19 cellular contexts compared by ENCODE assay signal in genomic region chr11:66649903-66650302, GRCh38. TPM values are rescaled to one million over a fixed set of nuclear protein-coding genes. Genes with fewer than 3 reads are reported as not detected.
A peak's percentile ranks its signal among the peaks of the same experiment; 100 is the strongest.
DNase-seq lines count a peak whose midpoint lies in the region; ATAC-seq, FAIRE-seq and TF ChIP-seq lines count a peak whose summit lies in the region.
"Had no signal": no experiment of that assay in that cellular context is flagged by ENCODE, and none has a peak within 500 bp of the region (broad histone marks: within the 10 kb centered on the region; RNA-seq: fewer than 3 reads in every experiment).

No MANE protein-coding gene starts in this region.

- DNase-seq in cardiac muscle cell (ENCODE audit: low read depth in 1 of 2, low spot score in 1 of 2), result no peak
- DNase-seq in left ventricle myocardium superior, result no peak
- no peak for DNase-seq in HTR-8/SVneo (ENCODE audit: insufficient read length, low spot score)
- no peak for DNase-seq in endothelial cell (ENCODE audit: low spot score)
- no peak for DNase-seq in immature natural killer cell
- DNase-seq: ACHN, C1 segment of cervical spinal cord, DMS 273 treated with DMSO at 0.1 percent for 48 hours, DND-41, GM23248, NCI-H1092 treated with DMSO at 0.1 percent for 48 hours, NCI-H146, NCI-H2029 treated with DMSO at 0.1 percent for 48 hours, NCI-H2171, NCI-H526, PC-3 had no signal

- H3K36me3 Mint-ChIP-seq in endothelial cell (ENCODE audit: low read depth, unreplicated experiment) (peaks cover 37% of the 10 kb centered on the region), immature natural killer cell (peaks cover 9 to 31% (median 30%) of the 10 kb centered on the region in 3 donors)

- peaks cover 2% of the 10 kb centered on the region for H3K4me1 ChIP-seq in cardiac muscle cell (ENCODE audit: low read depth)

- intact Hi-C loops in left ventricle myocardium superior (cut with micrococcal nuclease), result no loop called here

- TF ChIP-seq CTCF in cardiac muscle cell (IDR thresholded peaks at IDR 0.05; ENCODE audit: low read depth, low read length), result no peak
- TF ChIP-seq CTCF in endothelial cell (IDR thresholded peaks at IDR 0.05; ENCODE audit: unreplicated experiment), result no peak

- no peaks in the 10 kb centered on the region for H3K9me3 Mint-ChIP-seq in endothelial cell (ENCODE audit: unreplicated experiment)
- no peaks in the 10 kb centered on the region for H3K9me3 Mint-ChIP-seq in immature natural killer cell

- ATAC-seq in left ventricle myocardium superior (no peak), HG03521 (IDR thresholded peaks at IDR 0.05; ENCODE audit: unreplicated experiment) (no peak), GM18867 (IDR thresholded peaks at IDR 0.05; ENCODE audit: unreplicated experiment) (no peak)
- ATAC-seq: HCT116, PC-3 had no signal

- H3K4me3 ChIP-seq in cardiac muscle cell, result no peak overlapping the region
- H3K4me3 ChIP-seq: GM23248 had no signal

- H3K27me3 Mint-ChIP-seq in endothelial cell (ENCODE audit: unreplicated experiment), result no peaks in the 10 kb centered on the region
- peaks cover 0 to 6% (median 6%) of the 10 kb centered on the region in 3 donors for H3K27me3 Mint-ChIP-seq in immature natural killer cell (ENCODE audit: low read depth in 3 of 3)

- peaks cover 18% of the 10 kb centered on the region for H3K4me1 Mint-ChIP-seq in endothelial cell (ENCODE audit: unreplicated experiment)
- H3K4me1 Mint-ChIP-seq in immature natural killer cell, result peaks cover 42 to 67% of the 10 kb centered on the region in 2 donors

- peak; percentile 33 for FAIRE-seq in HTR-8/SVneo (lab: Jason Lieb, UNC)

- H3K27ac Mint-ChIP-seq in endothelial cell (ENCODE audit: unreplicated experiment) (no peak overlapping the region), immature natural killer cell (no peak overlapping the region)

- H3K4me3 Mint-ChIP-seq in endothelial cell (ENCODE audit: unreplicated experiment) (peak overlapping the region; percentile 56), immature natural killer cell (no peak overlapping the region)

- H3K36me3 ChIP-seq in cardiac muscle cell, result peaks cover 33% of the 10 kb centered on the region

- no peaks in the 10 kb centered on the region for H3K9me3 ChIP-seq in cardiac muscle cell (ENCODE audit: low read depth)

- H3K27me3 ChIP-seq in cardiac muscle cell, result no peaks in the 10 kb centered on the region

- peak overlapping the region; percentile 34 for H3K27ac ChIP-seq in cardiac muscle cell
- H3K27ac ChIP-seq: GM23248 had no signal

RNA-seq across cellular contexts. Expression of gene RBM4, which starts 11.4 kb away (rescaled TPM):
- 142 and 146 TPM in 2 replicates for total RNA-seq in cardiac muscle cell
- polyA plus RNA-seq in cardiac muscle cell, result 206 and 241 TPM in 2 replicates
- 69.5 TPM for total RNA-seq in left ventricle myocardium superior
- total RNA-seq in endothelial cell (ENCODE audit: unreplicated experiment), result 187 TPM
- polyA plus RNA-seq in immature natural killer cell, result 100 to 1,000 TPM; 251 to 308 (median 255) TPM

RNA-seq across cellular contexts. Expression of gene RBM4B, which starts 27.8 kb away (rescaled TPM):
- total RNA-seq in cardiac muscle cell (25.7 and 30.2 TPM in 2 replicates), left ventricle myocardium superior (13.1 TPM), endothelial cell (ENCODE audit: unreplicated experiment) (29.3 TPM)
- polyA plus RNA-seq in cardiac muscle cell (62.3 and 62.6 TPM in 2 replicates), immature natural killer cell (10 to 100 TPM in 2 of 3 donors, 1 to 10 TPM in 1; 8.6 to 24.6 (median 16.0) TPM)

RNA-seq across cellular contexts. Expression of gene RBM14, which starts 33.5 kb away (rescaled TPM):
- 74.6 and 90.6 TPM in 2 replicates for total RNA-seq in cardiac muscle cell
- polyA plus RNA-seq in cardiac muscle cell, result 95.2 and 111 TPM in 2 replicates
- total RNA-seq in left ventricle myocardium superior, result 31.4 TPM
- total RNA-seq in endothelial cell (ENCODE audit: unreplicated experiment), result 84.2 TPM
- 10 to 100 TPM; 51.7 to 96.6 (median 73.2) TPM for polyA plus RNA-seq in immature natural killer cell

RNA-seq across cellular contexts. Expression of gene CCS, which starts 56.9 kb away (rescaled TPM):
- total RNA-seq in cardiac muscle cell (73.1 and 86.6 TPM in 2 replicates), left ventricle myocardium superior (26.8 TPM), endothelial cell (ENCODE audit: unreplicated experiment) (51.2 TPM)
- polyA plus RNA-seq in cardiac muscle cell (117 and 153 TPM in 2 replicates), immature natural killer cell (10 to 100 TPM; 34.3 to 52.8 (median 41.7) TPM)

RNA-seq across cellular contexts. Expression of gene CCDC87, which starts 57.0 kb away (rescaled TPM):
- total RNA-seq in cardiac muscle cell, result 2.7 and 3.9 TPM in 2 replicates
- 1.2 and 4.8 TPM in 2 replicates for polyA plus RNA-seq in cardiac muscle cell
- 0.25 TPM for total RNA-seq in left ventricle myocardium superior
- 0.54 TPM for total RNA-seq in endothelial cell (ENCODE audit: unreplicated experiment)
- not detected for polyA plus RNA-seq in immature natural killer cell
